ENCODE assay signal across 1 cellular context in genomic region chr11:65485820-65486219, GRCh38.
TF ChIP-seq lines count a peak whose summit lies in the region.

No MANE protein-coding gene starts in this region.

TF ChIP-seq in IMR-90, 13 proteins besides CTCF, POLR2A, EP300 and RAD21:
- TF ChIP-seq MAFK (IDR thresholded peaks at IDR 0.05; ENCODE audit: low read depth, low read length) (no peak), CEBPB (IDR thresholded peaks at IDR 0.05; ENCODE audit: low read depth, low read length) (no peak), MAZ (IDR thresholded peaks at IDR 0.05; ENCODE audit: borderline replicate concordance, low read depth, low read length) (no peak), NFE2L2 (IDR thresholded peaks at IDR 0.05; ENCODE audit: low read depth, low read length) (no peak), USF2 (IDR thresholded peaks at IDR 0.05; ENCODE audit: low read depth, low read length) (no peak), RCOR1 (IDR thresholded peaks at IDR 0.05; ENCODE audit: insufficient replicate concordance, low read length) (no peak), MXI1 (IDR thresholded peaks at IDR 0.05; ENCODE audit: borderline replicate concordance, low read depth, low read length) (no peak), ELK1 (IDR thresholded peaks at IDR 0.05; ENCODE audit: borderline replicate concordance, low read depth, low read length) (no peak), RFX5 (IDR thresholded peaks at IDR 0.05; ENCODE audit: low read depth, low read length) (no peak), CHD1 (IDR thresholded peaks at IDR 0.05; ENCODE audit: low read depth, low read length) (no peak), FOS (IDR thresholded peaks at IDR 0.05; ENCODE audit: low read depth, low read length) (no peak), BHLHE40 (IDR thresholded peaks at IDR 0.05; ENCODE audit: low read depth, low read length) (no peak), SMC3 (IDR thresholded peaks at IDR 0.05; ENCODE audit: low read depth, low read length) (no peak)
